10 cellular contexts compared by ENCODE assay signal in the genomic region with DNA sequence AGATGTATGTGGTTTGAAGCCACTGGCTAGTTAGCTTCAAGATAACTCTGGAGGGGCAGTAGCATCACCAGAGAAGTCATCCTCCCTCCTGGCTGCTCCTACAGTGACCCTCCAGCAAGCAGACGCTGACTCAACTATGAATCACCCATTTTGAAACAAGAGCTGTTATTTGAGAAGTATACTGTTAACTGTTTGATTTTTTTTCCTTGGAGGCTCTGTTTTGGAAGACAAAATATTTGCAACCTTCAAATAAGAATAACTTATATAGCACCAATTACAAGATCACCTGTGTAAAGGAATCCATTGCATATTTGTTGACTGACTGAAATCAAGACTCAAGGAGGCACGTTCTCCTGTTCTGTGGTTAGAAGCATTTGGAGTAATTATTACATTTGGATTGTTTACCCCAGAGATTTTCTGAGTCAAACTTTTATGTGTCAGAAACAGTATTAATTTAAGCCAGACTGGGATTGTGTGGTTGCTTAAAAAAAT.
DNase-seq lines count a peak whose midpoint lies in the region; ATAC-seq, FAIRE-seq and TF ChIP-seq lines count a peak whose summit lies in the region.
"Had no signal": no experiment of that assay in that cellular context is flagged by ENCODE, and none has a peak within 500 bp of the region (broad histone marks: within the 10 kb centered on the region; RNA-seq: fewer than 3 reads in every experiment).

No MANE protein-coding gene starts in this region.

- H3K27ac ChIP-seq in Panc1 (ENCODE audit: low read length) (peak overlapping the region; percentile 49; the same call in 1 of the 2 replicates), kidney (ENCODE audit: low read depth in 2 of 2, low read length in 2 of 2) (no peak overlapping the region)
- H3K27ac ChIP-seq: HL-60, pancreas, thyroid gland had no signal

- no peak for TF ChIP-seq CTCF in Panc1 (IDR thresholded peaks at IDR 0.05)
- TF ChIP-seq CTCF in kidney (IDR thresholded peaks at IDR 0.05; ENCODE audit: borderline replicate concordance, extremely low read depth, insufficient read depth) = no peak

- no peaks in the 10 kb centered on the region for H3K27me3 ChIP-seq in Panc1 (ENCODE audit: control insufficient read depth, insufficient read depth, low read length)
- H3K27me3 ChIP-seq: thyroid gland had no signal

- no peak overlapping the region for H3K9ac ChIP-seq in kidney (ENCODE audit: low read length in 2 of 2)

- H3K4me1 ChIP-seq in Panc1 (ENCODE audit: control insufficient read depth, insufficient read depth, low read length) (peaks cover 24% of the 10 kb centered on the region), kidney (ENCODE audit: control insufficient read depth in 1 of 2, insufficient read depth in 1 of 2, low read depth in 1 of 2, low read length in 2 of 2) (peaks cover 0 to 3% of the 10 kb centered on the region in 2 donors)
- H3K4me1 ChIP-seq: thyroid gland had no signal

- in situ Hi-C loops in Panc1 (cut with HindIII; ENCODE audit: low pct_unique_long_range_greater_than_20kb, low sequenced_read_pairs) = no loop called here

- no TSS peak for BruUV-seq in Panc1 (replicated peaks; lab: Mats Ljungman, UMichigan)

- H3K36me3 ChIP-seq in Panc1 (ENCODE audit: control insufficient read depth, insufficient read depth, low read length) = no peaks in the 10 kb centered on the region
- no peaks in the 10 kb centered on the region for H3K36me3 ChIP-seq in kidney (ENCODE audit: control insufficient read depth in 1 of 2, insufficient read depth in 2 of 2, low read length in 2 of 2)
- H3K36me3 ChIP-seq: pancreas, thyroid gland had no signal

- H3K4me3 ChIP-seq in Panc1 (ENCODE audit: low read depth in 2 of 2, low read length in 2 of 2) (peak overlapping the region in 1 of 2 experiments; percentile 11; a peak in 1 of 4 replicates), skeletal muscle cell (ENCODE audit: low read depth, low read length) (no peak overlapping the region), kidney (ENCODE audit: low read length in 2 of 2) (no peak overlapping the region)
- H3K4me3 ChIP-seq: pancreas, thyroid gland had no signal

- intact Hi-C loops in Panc1 (cut with micrococcal nuclease; ENCODE audit: unreplicated experiment) (no loop called here), kidney (cut with DNase I) (no loop called here)

- H3K9me3 ChIP-seq in Panc1 (ENCODE audit: control insufficient read depth, insufficient read depth, low read depth, low read length) = no peaks in the 10 kb centered on the region
- no peaks in the 10 kb centered on the region for H3K9me3 ChIP-seq in kidney (ENCODE audit: control insufficient read depth in 1 of 2, low read length in 2 of 2)
- H3K9me3 ChIP-seq: pancreas, thyroid gland had no signal

- ATAC-seq in Panc1 = peak; percentile 98
- no peak for ATAC-seq in GM18520 (IDR thresholded peaks at IDR 0.05; ENCODE audit: unreplicated experiment)

- POLR2A ChIA-PET in Panc1 (lab: Charles Lee) = no interaction called here

- peak; percentile 77 for DNase-seq in GM04504 (ENCODE audit: low read depth)
- DNase-seq in Panc1 (ENCODE audit: low read depth, low spot score) = peak; percentile 50
- peak; percentile 69 for DNase-seq in fibroblast of the conjunctiva (ENCODE audit: low read depth)
- peak; percentile 85 for DNase-seq in skeletal muscle cell (ENCODE audit: low read depth)
- no peak for DNase-seq in kidney
- DNase-seq in GM19240 (ENCODE audit: insufficient read length, low spot score) = no peak
- DNase-seq: thyroid gland had no signal

- FAIRE-seq in kidney (lab: Jason Lieb, UNC) = no peak
- FAIRE-seq: pancreas had no signal

- CTCF ChIA-PET in Panc1 (lab: Charles Lee) = interaction anchor here (1.3 kb wide), 1 partner anchor 55 kb away, joined by 11 read pairs; no protein-coding TSS in a partner anchor

Comparison
In these comparisons a context has a peak if more than half of its experiments do, and no peak if none do; other contexts are left out.
1. DNase-seq: peak in GM04504 (single experiment), Panc1 (single experiment), fibroblast of the conjunctiva (single experiment) and skeletal muscle cell (single experiment); none in kidney (single experiment) and GM19240 (single experiment).